ENCODE assay signal across 10 cellular contexts in the genomic region with DNA sequence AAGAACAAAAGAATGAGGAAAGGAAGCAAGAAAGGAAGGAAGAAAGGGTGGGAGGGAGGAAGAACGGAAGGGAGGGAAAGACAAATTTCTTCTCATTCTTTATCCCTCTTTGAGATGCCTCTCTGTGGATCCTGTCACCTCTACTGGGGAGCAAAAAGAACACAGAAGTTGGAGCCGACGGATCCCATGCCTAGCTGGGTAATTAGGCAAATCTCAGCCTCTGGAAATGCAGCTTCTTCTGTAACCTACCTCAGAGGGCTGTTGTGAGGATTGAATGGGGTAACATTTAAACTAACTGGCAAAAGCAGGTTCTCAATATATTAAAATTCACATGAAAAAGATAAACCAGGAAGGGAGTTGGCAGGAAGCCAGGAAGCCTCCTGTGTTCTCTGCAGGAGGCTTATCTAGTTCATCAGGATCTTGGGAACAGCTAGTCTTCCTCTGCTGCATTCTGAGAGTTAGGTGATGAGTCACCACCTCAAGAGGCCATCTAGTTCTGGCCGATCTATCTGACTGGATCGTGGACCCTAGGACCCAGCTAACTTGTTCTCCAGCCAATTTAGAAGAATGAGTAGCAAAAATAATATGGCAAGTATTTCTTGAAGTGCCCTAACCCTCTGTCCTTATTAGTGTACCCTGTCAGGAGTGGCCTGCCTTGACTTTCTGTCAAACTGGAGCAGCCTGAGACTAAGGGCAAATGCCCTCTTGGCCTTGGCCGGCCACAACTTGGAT. TPM values are rescaled to one million over a fixed set of nuclear protein-coding genes. Genes with fewer than 3 reads are reported as not detected.
DNase-seq lines count a peak whose midpoint lies in the region; ATAC-seq, FAIRE-seq and TF ChIP-seq lines count a peak whose summit lies in the region.
"Had no signal": no experiment of that assay in that cellular context is flagged by ENCODE, and none has a peak within 500 bp of the region (broad histone marks: within the 10 kb centered on the region; RNA-seq: fewer than 3 reads in every experiment).

No MANE protein-coding gene starts in this region.

- TF ChIP-seq CTCF in kidney epithelial cell (IDR thresholded peaks at IDR 0.05; ENCODE audit: insufficient read depth, low read length, poor library complexity, severe bottlenecking) (no peak), suprapubic skin (IDR thresholded peaks at IDR 0.05) (no peak)

- H3K9me3 ChIP-seq in adipocyte (ENCODE audit: control insufficient read depth, low read length) (no peaks in the 10 kb centered on the region), suprapubic skin (no peaks in the 10 kb centered on the region)
- H3K9me3 ChIP-seq: sigmoid colon had no signal

- no peak overlapping the region for H3K27ac ChIP-seq in suprapubic skin
- H3K27ac ChIP-seq: sigmoid colon had no signal

- H3K9ac ChIP-seq in adipocyte (ENCODE audit: low read length): no peak overlapping the region

- TF ChIP-seq EP300 in suprapubic skin (IDR thresholded peaks at IDR 0.05): no peak

- no peaks in the 10 kb centered on the region for H3K27me3 ChIP-seq in adipocyte (replicated peaks; ENCODE audit: control insufficient read depth, insufficient read depth, low read length)
- no peaks in the 10 kb centered on the region for H3K27me3 ChIP-seq in kidney epithelial cell (ENCODE audit: control insufficient read depth, insufficient read depth, low read length)
- H3K27me3 ChIP-seq in suprapubic skin: no peaks in the 10 kb centered on the region
- H3K27me3 ChIP-seq: sigmoid colon had no signal

- no peak for FAIRE-seq in HTR-8/SVneo (lab: Jason Lieb, UNC)

- H3K36me3 ChIP-seq in adipocyte (ENCODE audit: control insufficient read depth, insufficient read depth, low read length, severe bottlenecking) (no peaks in the 10 kb centered on the region), kidney epithelial cell (ENCODE audit: control insufficient read depth, insufficient read depth, low read length) (no peaks in the 10 kb centered on the region), suprapubic skin (no peaks in the 10 kb centered on the region)
- H3K36me3 ChIP-seq: sigmoid colon had no signal

- WGBS in suprapubic skin: 73% methylated on average over 6 of the region's 6 CpGs

- no peak for TF ChIP-seq POLR2A in suprapubic skin (IDR thresholded peaks at IDR 0.05)

- peak; percentile 46 for DNase-seq in COLO668 (lab: John Stamatoyannopoulos, UW; ENCODE audit: unreplicated experiment)
- peak; percentile 12 for DNase-seq in HTR-8/SVneo (ENCODE audit: insufficient read length, low spot score)
- peak; percentile 15 for DNase-seq in adipocyte (ENCODE audit: low read depth)
- peak; percentile 49 for DNase-seq in kidney epithelial cell (ENCODE audit: low read depth)
- DNase-seq in HuH-7 (ENCODE audit: low spot score): no peak
- no peak for DNase-seq in putamen (ENCODE audit: low spot score)
- DNase-seq in suprapubic skin (ENCODE audit: low spot score in 2 of 2): no peak
- DNase-seq: activated naive CD4-positive, alpha-beta T cell treated with anti-CD3 and anti-CD28 coated beads, Interleukin-2, amount 10 ng/mL, durations not matched to agents 7 days and 5 days; sigmoid colon had no signal

- H3K4me3 ChIP-seq in adipocyte (ENCODE audit: low read length): no peak overlapping the region
- H3K4me3 ChIP-seq in kidney epithelial cell (ENCODE audit: low read depth, low read length): no peak overlapping the region
- no peak overlapping the region for H3K4me3 ChIP-seq in suprapubic skin
- H3K4me3 ChIP-seq: sigmoid colon had no signal

- H3K4me1 ChIP-seq in adipocyte (ENCODE audit: control insufficient read depth, insufficient read depth, low read length) (peaks cover 4% of the 10 kb centered on the region), suprapubic skin (peaks cover 13% of the 10 kb centered on the region)
- H3K4me1 ChIP-seq: sigmoid colon had no signal

- ATAC-seq in HG03196 (IDR thresholded peaks at IDR 0.05; ENCODE audit: unreplicated experiment): no peak

RNA-seq across cellular contexts. Expression of gene CPB2, which starts 15.2 kb away (rescaled TPM):
- not detected in 2 replicates for total RNA-seq in kidney epithelial cell
- total RNA-seq in suprapubic skin: 1 to 10 TPM in 1 of 4 donors, under 1 TPM in 1, not detected in 2; 0.38 to 1.1 TPM
- total RNA-seq: sigmoid colon had no signal

Comparison
In these comparisons a context has a peak if more than half of its experiments do, and no peak if none do; other contexts are left out.
1. DNase-seq: peak in COLO668 (single experiment), HTR-8/SVneo (single experiment), adipocyte (single experiment) and kidney epithelial cell (single experiment); none in HuH-7 (single experiment), putamen (single experiment) and suprapubic skin (0 of 2).